25 cellular contexts compared by ENCODE assay signal in the genomic region with DNA sequence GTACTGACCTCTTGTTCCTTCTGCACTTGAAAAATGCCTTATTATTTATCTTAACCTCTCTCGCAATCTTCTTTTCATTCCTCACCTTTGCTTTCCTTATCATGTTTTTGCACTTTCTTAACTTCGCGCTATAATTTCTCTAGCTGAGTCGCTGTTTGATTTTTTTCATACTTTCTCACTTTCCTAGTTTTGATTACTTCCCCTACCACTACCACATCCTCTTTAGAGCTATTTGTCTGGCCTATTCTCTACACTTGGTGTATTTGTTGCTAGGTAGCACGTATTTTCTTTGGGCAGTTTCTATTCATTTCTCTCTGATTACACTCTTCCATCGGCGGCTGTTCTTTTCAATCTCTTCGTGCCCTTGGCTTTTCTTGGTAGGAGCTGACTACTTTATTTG.
DNase-seq lines count a peak whose midpoint lies in the region; ATAC-seq and TF ChIP-seq lines count a peak whose summit lies in the region.
"Had no signal": no experiment of that assay in that cellular context is flagged by ENCODE, and none has a peak within 500 bp of the region (broad histone marks: within the 10 kb centered on the region; RNA-seq: fewer than 3 reads in every experiment).

No MANE protein-coding gene starts in this region.

- no peak for DNase-seq in activated CD8-positive, alpha-beta T cell treated with anti-CD3 and anti-CD28 coated beads, Interleukin-2, amount 10 ng/mL, durations not matched to agents 7 days and 5 days
- DNase-seq in activated CD8-positive, alpha-beta T cell treated with anti-CD3 and anti-CD28 coated beads for 36 hours, result no peak
- no peak for DNase-seq in GM23338 (ENCODE audit: low spot score)
- DNase-seq in MV-4-11 (lab: John Stamatoyannopoulos, UW), result peak; percentile 56
- DNase-seq in nephron progenitor cell, result no peak
- DNase-seq in T-helper 9 cell, result no peak
- no peak for DNase-seq in HT-29 (ENCODE audit: low spot score)
- DNase-seq in activated effector memory CD4-positive, alpha-beta T cell treated with anti-CD3 and anti-CD28 coated beads, Interleukin-2, amount 50 U/mL, for 16 hours, result no peak
- DNase-seq: activated CD4-positive, alpha-beta T cell treated with anti-CD3 and anti-CD28 coated beads, Interleukin-2, amount 50 U/mL, for 1 hour; DMS53; HCEC 1CT; mucosa of descending colon; NCI-H1092 treated with DMSO at 0.1 percent for 48 hours; NCI-H2029 treated with DMSO at 0.1 percent for 48 hours; NCI-H345; stomach had no signal

- no peak overlapping the region for H3K4me2 ChIP-seq in GM23338

- CTCF ChIA-PET in activated CD8-positive, alpha-beta T cell treated with anti-CD3 and anti-CD28 coated beads, Interleukin-2, amount 10 ng/mL, durations not matched to agents 7 days and 5 days (lab: Charles Lee), result interaction anchor here (1.0 kb wide), 1 partner anchor 9 kb away, joined by 3 read pairs; no protein-coding TSS in a partner anchor
- CTCF ChIA-PET in activated CD8-positive, alpha-beta T cell treated with anti-CD3 and anti-CD28 coated beads for 36 hours (lab: Charles Lee), result no interaction called here

- peaks cover 3% of the 10 kb centered on the region; the same call in 1 of the 2 replicates for H3K4me1 ChIP-seq in GM23338 (ENCODE audit: insufficient read depth)

- H3K27ac Mint-ChIP-seq in activated CD8-positive, alpha-beta T cell treated with anti-CD3 and anti-CD28 coated beads, Interleukin-2, amount 10 ng/mL, durations not matched to agents 7 days and 5 days, result peak overlapping the region; percentile 37
- no peak overlapping the region for H3K27ac Mint-ChIP-seq in activated CD8-positive, alpha-beta T cell treated with anti-CD3 and anti-CD28 coated beads for 36 hours
- H3K27ac Mint-ChIP-seq in GM23338, result no peak overlapping the region
- peak overlapping the region; percentile 4 for H3K27ac Mint-ChIP-seq in nephron progenitor cell
- H3K27ac Mint-ChIP-seq: activated naive CD4-positive, alpha-beta T cell treated with anti-CD3 and anti-CD28 coated beads, Interleukin-2, amount 50 U/mL, for 24 hours; activated T-helper 1 cell treated with anti-CD3 and anti-CD28 coated beads, Interleukin-12 subunit alpha, Interleukin-12 subunit beta, Interleukin-2, Interleukin-4 antibody, amounts not matched to agents 30 ng/mL and 10 ng/mL and 1 ng/mL, durations not matched to agents 14 hours and 24 hours and 36 hours; CD8-positive, alpha-beta memory T cell; progenitor cell of endocrine pancreas; WTC11 had no signal

- no peaks in the 10 kb centered on the region for H4K20me1 ChIP-seq in GM23338 (replicated peaks; ENCODE audit: insufficient read depth)

- no peaks in the 10 kb centered on the region for H3K9me2 ChIP-seq in GM23338 (ENCODE audit: insufficient read depth)

- H3F3A ChIP-seq in GM23338 (replicated peaks; ENCODE audit: low read depth), result no peaks in the 10 kb centered on the region

- H3K27me3 ChIP-seq in GM23338 (ENCODE audit: insufficient read depth), result no peaks in the 10 kb centered on the region
- H3K27me3 ChIP-seq: stomach, tibial nerve had no signal

- ATAC-seq in activated CD8-positive, alpha-beta T cell treated with anti-CD3 and anti-CD28 coated beads, Interleukin-2, amount 10 ng/mL, durations not matched to agents 7 days and 5 days, result peak; percentile 30
- no peak for ATAC-seq in activated CD8-positive, alpha-beta T cell treated with anti-CD3 and anti-CD28 coated beads for 36 hours
- ATAC-seq in GM23338, result no peak
- ATAC-seq: mucosa of descending colon, SK-N-SH treated with all-trans-retinoic acid at 6 μM for 48 hours, WTC11 had no signal

- H3K27me3 Mint-ChIP-seq in activated CD8-positive, alpha-beta T cell treated with anti-CD3 and anti-CD28 coated beads, Interleukin-2, amount 10 ng/mL, durations not matched to agents 7 days and 5 days (ENCODE audit: low read depth), result no peaks in the 10 kb centered on the region
- H3K27me3 Mint-ChIP-seq in activated CD8-positive, alpha-beta T cell treated with anti-CD3 and anti-CD28 coated beads for 36 hours, result no peaks in the 10 kb centered on the region
- peaks cover 8% of the 10 kb centered on the region for H3K27me3 Mint-ChIP-seq in GM23338 (ENCODE audit: insufficient read depth, low read depth, poor library complexity)
- peaks cover 9% of the 10 kb centered on the region for H3K27me3 Mint-ChIP-seq in nephron progenitor cell (ENCODE audit: low read depth, poor library complexity)
- H3K27me3 Mint-ChIP-seq: CD8-positive, alpha-beta memory T cell; central memory CD8-positive, alpha-beta T cell had no signal

- H2AFZ ChIP-seq in GM23338, result 0 out of 2 replicates have a peak overlapping the region, but pooled peaks have one; percentile 7

- H3K79me2 ChIP-seq in GM23338 (replicated peaks; ENCODE audit: insufficient read depth), result no peaks in the 10 kb centered on the region

- POLR2A ChIA-PET in activated CD8-positive, alpha-beta T cell treated with anti-CD3 and anti-CD28 coated beads, Interleukin-2, amount 10 ng/mL, durations not matched to agents 7 days and 5 days (lab: Charles Lee), result no interaction called here
- POLR2A ChIA-PET in activated CD8-positive, alpha-beta T cell treated with anti-CD3 and anti-CD28 coated beads for 36 hours (lab: Charles Lee), result no interaction called here

- peaks cover 8% of the 10 kb centered on the region for H3K4me1 Mint-ChIP-seq in activated CD8-positive, alpha-beta T cell treated with anti-CD3 and anti-CD28 coated beads, Interleukin-2, amount 10 ng/mL, durations not matched to agents 7 days and 5 days (ENCODE audit: low read depth)
- H3K4me1 Mint-ChIP-seq in activated CD8-positive, alpha-beta T cell treated with anti-CD3 and anti-CD28 coated beads for 36 hours (ENCODE audit: low read depth), result peaks cover 5% of the 10 kb centered on the region
- H3K4me1 Mint-ChIP-seq in GM23338 (peaks cover 22% of the 10 kb centered on the region), nephron progenitor cell (peaks cover 46% of the 10 kb centered on the region)
- H3K4me1 Mint-ChIP-seq: activated naive CD4-positive, alpha-beta T cell treated with anti-CD3 and anti-CD28 coated beads, Interleukin-2, amount 50 U/mL, for 24 hours; CD8-positive, alpha-beta memory T cell; central memory CD8-positive, alpha-beta T cell had no signal

- H3K36me3 Mint-ChIP-seq in activated CD8-positive, alpha-beta T cell treated with anti-CD3 and anti-CD28 coated beads, Interleukin-2, amount 10 ng/mL, durations not matched to agents 7 days and 5 days (ENCODE audit: low read depth), result no peaks in the 10 kb centered on the region
- H3K36me3 Mint-ChIP-seq in activated CD8-positive, alpha-beta T cell treated with anti-CD3 and anti-CD28 coated beads for 36 hours (ENCODE audit: low read depth), result no peaks in the 10 kb centered on the region
- H3K36me3 Mint-ChIP-seq in GM23338 (ENCODE audit: low read depth), result no peaks in the 10 kb centered on the region
- no peaks in the 10 kb centered on the region for H3K36me3 Mint-ChIP-seq in nephron progenitor cell (ENCODE audit: low read depth)
- H3K36me3 Mint-ChIP-seq: activated naive CD4-positive, alpha-beta T cell treated with anti-CD3 and anti-CD28 coated beads, Interleukin-2, amount 50 U/mL, for 24 hours; CD8-positive, alpha-beta memory T cell; WTC11 had no signal

- H3K4me3 ChIP-seq in GM23338, result no peak overlapping the region
- H3K4me3 ChIP-seq: lung, mucosa of descending colon, stomach, tibial nerve had no signal

- no peak overlapping the region for H3K27ac ChIP-seq in GM23338 (ENCODE audit: low read depth)

- intact Hi-C loops in activated CD8-positive, alpha-beta T cell treated with anti-CD3 and anti-CD28 coated beads for 36 hours (cut with micrococcal nuclease), result no loop called here

- no peaks in the 10 kb centered on the region for H3K9me3 Mint-ChIP-seq in activated CD8-positive, alpha-beta T cell treated with anti-CD3 and anti-CD28 coated beads, Interleukin-2, amount 10 ng/mL, durations not matched to agents 7 days and 5 days (ENCODE audit: insufficient read depth)
- no peaks in the 10 kb centered on the region for H3K9me3 Mint-ChIP-seq in activated CD8-positive, alpha-beta T cell treated with anti-CD3 and anti-CD28 coated beads for 36 hours
- H3K9me3 Mint-ChIP-seq in GM23338, result no peaks in the 10 kb centered on the region
- no peaks in the 10 kb centered on the region for H3K9me3 Mint-ChIP-seq in nephron progenitor cell
- H3K9me3 Mint-ChIP-seq: activated naive CD4-positive, alpha-beta T cell treated with anti-CD3 and anti-CD28 coated beads, Interleukin-2, amount 50 U/mL, for 24 hours; activated T-helper 1 cell treated with anti-CD3 and anti-CD28 coated beads, Interleukin-12 subunit alpha, Interleukin-12 subunit beta, Interleukin-2, Interleukin-4 antibody, amounts not matched to agents 30 ng/mL and 10 ng/mL and 1 ng/mL, durations not matched to agents 14 hours and 24 hours and 36 hours; WTC11 had no signal

- no peaks in the 10 kb centered on the region for H3K36me3 ChIP-seq in GM23338 (ENCODE audit: insufficient read depth)
- H3K36me3 ChIP-seq: stomach, tibial nerve had no signal

- no peak for TF ChIP-seq CTCF in activated CD8-positive, alpha-beta T cell treated with anti-CD3 and anti-CD28 coated beads for 36 hours (IDR thresholded peaks at IDR 0.05)
- TF ChIP-seq CTCF in GM23338 (conservative IDR thresholded peaks at IDR 0.05; ENCODE audit: low read depth in 2 of 2) (no peak), nephron progenitor cell (IDR thresholded peaks at IDR 0.05) (no peak)

- H3K4me3 Mint-ChIP-seq in activated CD8-positive, alpha-beta T cell treated with anti-CD3 and anti-CD28 coated beads, Interleukin-2, amount 10 ng/mL, durations not matched to agents 7 days and 5 days, result no peak overlapping the region
- H3K4me3 Mint-ChIP-seq in activated CD8-positive, alpha-beta T cell treated with anti-CD3 and anti-CD28 coated beads for 36 hours, result no peak overlapping the region
- H3K4me3 Mint-ChIP-seq in GM23338, result no peak overlapping the region
- no peak overlapping the region for H3K4me3 Mint-ChIP-seq in nephron progenitor cell
- H3K4me3 Mint-ChIP-seq: activated naive CD4-positive, alpha-beta T cell treated with anti-CD3 and anti-CD28 coated beads, Interleukin-2, amount 50 U/mL, for 24 hours; activated T-helper 1 cell treated with anti-CD3 and anti-CD28 coated beads, Interleukin-12 subunit alpha, Interleukin-12 subunit beta, Interleukin-2, Interleukin-4 antibody, amounts not matched to agents 30 ng/mL and 10 ng/mL and 1 ng/mL, durations not matched to agents 14 hours and 24 hours and 36 hours; CD8-positive, alpha-beta memory T cell; central memory CD8-positive, alpha-beta T cell; WTC11 had no signal

Comparison
In these comparisons a context has a peak if more than half of its experiments do, and no peak if none do; other contexts are left out.
1. H3K27ac Mint-ChIP-seq: peak in activated CD8-positive, alpha-beta T cell treated with anti-CD3 and anti-CD28 coated beads, Interleukin-2, amount 10 ng/mL, durations not matched to agents 7 days and 5 days (single experiment) and nephron progenitor cell (single experiment); none in activated CD8-positive, alpha-beta T cell treated with anti-CD3 and anti-CD28 coated beads for 36 hours (single experiment) and GM23338 (single experiment).